Comparison of ENCODE assay signal across 8 cellular contexts in genomic region chr11:64284962-64285884, GRCh38. TPM values are rescaled to one million over a fixed set of nuclear protein-coding genes. Genes with fewer than 3 reads are reported as not detected.
DNase-seq lines count a peak whose midpoint lies in the region; ATAC-seq and FAIRE-seq lines count a peak whose summit lies in the region.

A gene with protein sequence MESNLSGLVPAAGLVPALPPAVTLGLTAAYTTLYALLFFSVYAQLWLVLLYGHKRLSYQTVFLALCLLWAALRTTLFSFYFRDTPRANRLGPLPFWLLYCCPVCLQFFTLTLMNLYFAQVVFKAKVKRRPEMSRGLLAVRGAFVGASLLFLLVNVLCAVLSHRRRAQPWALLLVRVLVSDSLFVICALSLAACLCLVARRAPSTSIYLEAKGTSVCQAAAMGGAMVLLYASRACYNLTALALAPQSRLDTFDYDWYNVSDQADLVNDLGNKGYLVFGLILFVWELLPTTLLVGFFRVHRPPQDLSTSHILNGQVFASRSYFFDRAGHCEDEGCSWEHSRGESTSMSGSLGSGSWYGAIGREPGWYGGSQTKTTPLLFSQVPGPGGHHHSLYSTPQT (plus strand): TSS chr11:64285848. CDS start chr11:64286525, 677 bp downstream.

- POLR2A ChIA-PET in naive thymus-derived CD4-positive, alpha-beta T cell (lab: Charles Lee): interaction anchor here (0.5 to 7.1 kb wide), 17 partner anchors 8 to 1444 kb away, joined by 3 to 104 read pairs (median 5); partner anchors contain the start of genes CATSPERZ, FERMT3, PPP1R14B and PRDX5

- peaks cover 0 to 2% (median 0%) of the 10 kb centered on the region in 5 donors for H3K27me3 Mint-ChIP-seq in naive thymus-derived CD4-positive, alpha-beta T cell

- H3K27ac Mint-ChIP-seq in naive thymus-derived CD4-positive, alpha-beta T cell: peak within 1 kb of the TSS; percentile 81 to 98 (median 95)

- peaks cover 11 to 17% of the 10 kb centered on the region in 2 donors for H3K4me1 ChIP-seq in naive thymus-derived CD4-positive, alpha-beta T cell (ENCODE audit: control insufficient read depth in 2 of 2, insufficient read depth in 2 of 2, low read length in 2 of 2)

- CTCF ChIA-PET in naive thymus-derived CD4-positive, alpha-beta T cell (lab: Charles Lee): interaction anchor here (1.2 to 2.0 kb wide), 5 partner anchors 14 to 81 kb away, joined by 3 to 15 read pairs (median 4); partner anchors contain the start of gene PRDX5

- H3K4me3 ChIP-seq in naive thymus-derived CD4-positive, alpha-beta T cell (ENCODE audit: low read length): peak within 1 kb of the TSS; percentile 100

- peak within 1 kb of the TSS; percentile 84 to 93 (median 89) for H3K4me3 Mint-ChIP-seq in naive thymus-derived CD4-positive, alpha-beta T cell

- peaks cover 0 to under 1% of the 10 kb centered on the region in 2 donors for H3K27me3 ChIP-seq in naive thymus-derived CD4-positive, alpha-beta T cell (ENCODE audit: control insufficient read depth in 2 of 2, insufficient read depth in 2 of 2, low read length in 2 of 2)

- DNase-seq in DMS114 treated with DMSO at 0.1 percent for 48 hours (lab: John Stamatoyannopoulos, UW; ENCODE audit: unreplicated experiment) (peak; percentile 72), HuH-7 (ENCODE audit: low spot score) (peak; percentile 74), RCC 7860 (ENCODE audit: low spot score) (peak; percentile 43), fibroblast of gingiva (ENCODE audit: low read depth) (peak; percentile 59)
- DNase-seq in activated T-helper 1 cell treated with anti-CD3 and anti-CD28 coated beads, Interleukin-2, amount 50 U/mL, for 16 hours (ENCODE audit: low read depth in 1 of 2, low spot score in 1 of 2): peak; percentile 86 to 88
- DNase-seq in naive thymus-derived CD4-positive, alpha-beta T cell: peak; percentile 91 to 100 (median 96)
- DNase-seq in stimulated activated naive CD4-positive, alpha-beta T cell (lab: John Stamatoyannopoulos, UW): peak; percentile 83 to 99 (median 92)

- peaks cover 0 to 8% (median 0%) of the 10 kb centered on the region in 5 donors for H3K36me3 Mint-ChIP-seq in naive thymus-derived CD4-positive, alpha-beta T cell

- intact Hi-C loops in naive thymus-derived CD4-positive, alpha-beta T cell (cut with micrococcal nuclease): loop anchor here (1.0 to 5.0 kb wide), 15 partner anchors 15 to 100 kb away; partner anchors contain the start of genes ESRRA (in 2 of the 2), FKBP2 (in 2 of the 2), DNAJC4 (in 1 of the 2) and FERMT3 (in 1 of the 2)

- no peaks in the 10 kb centered on the region for H3K9me3 Mint-ChIP-seq in naive thymus-derived CD4-positive, alpha-beta T cell

- H3K27ac ChIP-seq in naive thymus-derived CD4-positive, alpha-beta T cell (ENCODE audit: low read depth, low read length): peak within 1 kb of the TSS; percentile 99

- H3K36me3 ChIP-seq in naive thymus-derived CD4-positive, alpha-beta T cell (ENCODE audit: control insufficient read depth in 2 of 3, insufficient read depth in 3 of 3, low read length in 3 of 3): peaks cover 0 to 6% (median 0%) of the 10 kb centered on the region in 3 experiments

- no peaks in the 10 kb centered on the region for H3K9me3 ChIP-seq in naive thymus-derived CD4-positive, alpha-beta T cell (ENCODE audit: control insufficient read depth in 2 of 3, low read length in 3 of 3)

- FAIRE-seq in RCC 7860 (lab: Jason Lieb, UNC): no peak

- ATAC-seq in GM21526 (IDR thresholded peaks at IDR 0.05; ENCODE audit: low FRiP score, unreplicated experiment): peak; percentile 44
- peak; percentile 81 for ATAC-seq in naive thymus-derived CD4-positive, alpha-beta T cell

- peaks cover 8 to 25% (median 18%) of the 10 kb centered on the region in 7 donors for H3K4me1 Mint-ChIP-seq in naive thymus-derived CD4-positive, alpha-beta T cell

RNA-seq across cellular contexts. Expression of the gene that starts here (rescaled TPM):
- total RNA-seq in naive thymus-derived CD4-positive, alpha-beta T cell: 10 to 100 TPM; 25.2 to 45.9 (median 34.3) TPM
- 1 to 10 TPM; 4.9 to 5.4 TPM for polyA plus RNA-seq in naive thymus-derived CD4-positive, alpha-beta T cell

Comparison
In these comparisons a context has a peak if more than half of its experiments do, and no peak if none do; other contexts are left out.
1. Peak in every context shown above with its lines: DNase-seq, ATAC-seq, H3K4me3 ChIP-seq and H3K27ac ChIP-seq.
2. DNase-seq: peak in every context shown above with its lines; median percentile 96 in naive thymus-derived CD4-positive, alpha-beta T cell; 92 in stimulated activated naive CD4-positive, alpha-beta T cell; 87 in activated T-helper 1 cell treated with anti-CD3 and anti-CD28 coated beads, Interleukin-2, amount 50 U/mL, for 16 hours; 74 in HuH-7; 72 in DMS114 treated with DMSO at 0.1 percent for 48 hours; 59 in fibroblast of gingiva; 43 in RCC 7860.